In the genomic region with DNA sequence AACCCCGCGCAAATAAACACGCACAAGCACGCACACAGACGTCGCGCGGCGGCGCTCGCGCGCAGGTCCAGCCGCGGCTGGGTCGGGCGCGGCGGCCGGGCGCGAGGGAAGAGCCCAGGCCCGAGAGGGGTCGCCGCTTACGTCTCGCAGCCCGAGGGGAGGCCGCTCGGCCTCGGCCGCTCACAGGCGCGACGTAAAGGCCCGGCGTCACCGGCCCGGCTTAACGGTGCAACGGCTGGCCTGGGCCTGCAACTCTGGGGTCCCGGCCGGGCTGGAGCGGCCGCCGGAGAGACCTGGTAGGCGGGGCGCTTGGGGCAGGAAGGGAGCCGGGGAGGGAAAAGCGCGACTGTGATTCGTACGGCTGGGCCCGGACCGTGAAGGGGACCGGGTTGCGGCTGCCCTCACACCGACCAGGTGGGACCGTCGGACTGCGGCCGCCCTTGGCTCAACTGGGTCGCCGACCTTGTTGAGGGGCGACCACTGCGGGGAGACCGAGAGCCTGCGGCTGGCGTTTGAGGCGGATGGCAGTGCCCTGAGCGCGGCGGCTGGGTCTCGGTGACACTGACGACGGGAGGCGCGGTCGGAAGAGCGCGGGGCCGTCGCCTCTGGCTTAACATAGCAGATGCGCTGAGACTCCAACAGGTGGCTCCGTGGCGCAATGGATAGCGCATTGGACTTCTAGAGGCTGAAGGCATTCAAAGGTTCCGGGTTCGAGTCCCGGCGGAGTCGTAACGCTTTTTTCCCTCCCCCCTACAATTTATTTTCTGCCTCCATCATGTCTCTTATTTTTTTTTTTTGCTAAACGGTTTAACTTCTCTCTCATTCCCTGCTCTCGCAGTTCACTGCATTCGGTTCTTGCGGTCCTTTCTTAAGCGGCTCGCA, we compare ENCODE assay signal across 8 cellular contexts. TPM values are rescaled to one million over a fixed set of nuclear protein-coding genes. Genes with fewer than 3 reads are reported as not detected.
DNase-seq lines count a peak whose midpoint lies in the region; ATAC-seq and TF ChIP-seq lines count a peak whose summit lies in the region.

No MANE protein-coding gene starts in this region.

- peak overlapping the region; percentile 97 for H3K4me3 ChIP-seq in GM12875 (ENCODE audit: low read depth, low read length)
- peak overlapping the region; percentile 93 for H3K4me3 ChIP-seq in adipocyte (ENCODE audit: low read length)
- peak overlapping the region; percentile 69 to 93 (median 86) for H3K4me3 ChIP-seq in heart right ventricle

- WGBS in heart right ventricle, 2 donors = 0% methylated on average over 81 to 90 of the region's 99 CpGs

- H3K4me3 Mint-ChIP-seq in type B pancreatic cell = peak overlapping the region; percentile 97

- H3K27ac Mint-ChIP-seq in type B pancreatic cell = peak overlapping the region; percentile 97

- peak; percentile 72 for ATAC-seq in HG02798 (IDR thresholded peaks at IDR 0.05; ENCODE audit: poor library complexity, unreplicated experiment)
- ATAC-seq in heart right ventricle = peak; percentile 84 to 94 (median 90)

- peaks cover 9% of the 10 kb centered on the region for H3K36me3 Mint-ChIP-seq in type B pancreatic cell

- H3K27ac ChIP-seq in heart right ventricle = peak overlapping the region; percentile 86 to 98 (median 96)

- DNase-seq in NCI-H1417 (lab: John Stamatoyannopoulos, UW) (peak; percentile 91 to 97 (median 97)), SW 1271 (lab: John Stamatoyannopoulos, UW) (peak; percentile 47 to 82), adipocyte (ENCODE audit: low read depth) (peak; percentile 93), heart right ventricle (peak; percentile 84 to 93), pons (ENCODE audit: low spot score) (peak; percentile 92), type B pancreatic cell (ENCODE audit: extremely low spot score, unreplicated experiment) (peak; percentile 91)

- peaks cover 8% of the 10 kb centered on the region for H3K27me3 Mint-ChIP-seq in type B pancreatic cell

- peaks cover 5% of the 10 kb centered on the region for H3K9me3 Mint-ChIP-seq in type B pancreatic cell

- no peak for TF ChIP-seq CTCF in GM12875 (IDR thresholded peaks at IDR 0.05; ENCODE audit: borderline replicate concordance, insufficient read depth, low read depth, low read length)
- TF ChIP-seq CTCF in heart right ventricle (IDR thresholded peaks at IDR 0.05) = peak in 2 of 9 donors; percentile 15 to 28
- peak; percentile 28 for TF ChIP-seq CTCF in type B pancreatic cell (conservative IDR thresholded peaks at IDR 0.05)

- peaks cover 33% of the 10 kb centered on the region for H3K4me1 Mint-ChIP-seq in type B pancreatic cell (ENCODE audit: unreplicated experiment)

- H3K9me3 ChIP-seq in adipocyte (ENCODE audit: control insufficient read depth, low read length) (no peaks in the 10 kb centered on the region), heart right ventricle (peaks cover 0 to 7% (median 0%) of the 10 kb centered on the region in 11 donors)

- peak overlapping the region; percentile 86 for H3K9ac ChIP-seq in adipocyte (ENCODE audit: low read length)

- H3K36me3 ChIP-seq in adipocyte (ENCODE audit: control insufficient read depth, insufficient read depth, low read length, severe bottlenecking) = no peaks in the 10 kb centered on the region
- peaks cover 0 to 5% (median 0%) of the 10 kb centered on the region in 9 donors for H3K36me3 ChIP-seq in heart right ventricle

- intact Hi-C loops in heart right ventricle (cut with DNase I) = loop anchor here (2.0 to 10.0 kb wide), 12 partner anchors 212 to 545 kb away; a partner anchor contains a TSS

- no peaks in the 10 kb centered on the region for H3K27me3 ChIP-seq in adipocyte (replicated peaks; ENCODE audit: control insufficient read depth, insufficient read depth, low read length)
- H3K27me3 ChIP-seq in heart right ventricle = no peaks in the 10 kb centered on the region

- H3K4me1 ChIP-seq in adipocyte (ENCODE audit: control insufficient read depth, insufficient read depth, low read length) (peaks cover 37% of the 10 kb centered on the region), heart right ventricle (peaks cover 4 to 39% (median 31%) of the 10 kb centered on the region in 9 donors)

RNA-seq across cellular contexts. Expression of a gene that starts 31.8 kb away (rescaled TPM):
- total RNA-seq in heart right ventricle (10 to 100 TPM; 33.9 to 44.3 (median 41.7) TPM), type B pancreatic cell (ENCODE audit: low replicate concordance) (47.1 and 55.1 TPM in 2 replicates)
- polyA plus RNA-seq in heart right ventricle = 10 to 100 TPM; 40.1 to 64.7 TPM

Comparison
In these comparisons a context has a peak if more than half of its experiments do, and no peak if none do; other contexts are left out.
1. Peak in every context shown above with its lines: DNase-seq, ATAC-seq, H3K4me3 ChIP-seq and H3K27ac ChIP-seq.